Comparison of ENCODE assay signal across 22 cellular contexts in genomic region chr4:82694106-82694505, GRCh38.
"Had no signal": no experiment of that assay in that cellular context is flagged by ENCODE, and none has a peak within 500 bp of the region (broad histone marks: within the 10 kb centered on the region; RNA-seq: fewer than 3 reads in every experiment).

No MANE protein-coding gene starts in this region.

- H3K4me1 Mint-ChIP-seq: activated B cell treated with CpG ODN at 0.5 μM for 24 hours; activated CD4-positive, alpha-beta T cell treated with anti-CD3 and anti-CD28 coated beads, Interleukin-2, amount 10 ng/mL, durations not matched to agents 24 days and 14 days; activated T-helper 17 cell treated with anti-CD3 and anti-CD28 coated beads, Interleukin-2, amount 50 U/mL, for 72 hours; T-helper 17 cell had no signal

- H3K36me3 Mint-ChIP-seq: activated CD4-positive, alpha-beta memory T cell treated with anti-CD3 and anti-CD28 coated beads for 36 hours; activated naive CD8-positive, alpha-beta T cell had no signal

- DNase-seq: activated B cell treated with CpG ODN at 0.5 μM for 24 hours; activated CD4-positive, alpha-beta memory T cell treated with anti-CD3 and anti-CD28 coated beads for 36 hours; activated CD4-positive, alpha-beta T cell treated with anti-CD3 and anti-CD28 coated beads for 1 hour; activated CD4-positive, alpha-beta T cell treated with anti-CD3 and anti-CD28 coated beads, Interleukin-2, amount 10 ng/mL, durations not matched to agents 24 days and 14 days; activated gamma-delta T cell; activated naive CD4-positive, alpha-beta T cell treated with anti-CD3 and anti-CD28 coated beads for 36 hours; activated T-cell treated with anti-CD3 and anti-CD28 coated beads for 4 hours; activated T-cell treated with anti-CD3 and anti-CD28 coated beads, Interleukin-2, amount 50 U/mL, for 48 hours; adrenal gland; anterior cingulate cortex; IMR-90; Kasumi-1; KBM-7; NCI-H1048; NCI-H1930; NCI-H345; NCI-H748 treated with DMSO at 0.1 percent for 48 hours; SIG-M5; T-helper 17 cell; T-helper 9 cell had no signal

- H3K27me3 ChIP-seq: adrenal gland had no signal

- H3K27me3 Mint-ChIP-seq: activated naive CD8-positive, alpha-beta T cell had no signal

- ATAC-seq: activated T-helper 17 cell treated with anti-CD3 and anti-CD28 coated beads, Interleukin-2, amount 50 U/mL, for 72 hours; T-helper 17 cell had no signal

- H3K27ac ChIP-seq: adrenal gland had no signal

- H3K4me3 Mint-ChIP-seq: activated B cell treated with CpG ODN at 0.5 μM for 24 hours; activated CD4-positive, alpha-beta memory T cell treated with anti-CD3 and anti-CD28 coated beads for 36 hours; activated CD4-positive, alpha-beta T cell treated with anti-CD3 and anti-CD28 coated beads, Interleukin-2, amount 10 ng/mL, durations not matched to agents 24 days and 14 days; activated naive CD4-positive, alpha-beta T cell treated with anti-CD3 and anti-CD28 coated beads for 36 hours; activated naive CD8-positive, alpha-beta T cell; activated T-helper 17 cell treated with anti-CD3 and anti-CD28 coated beads, Interleukin-2, amount 50 U/mL, for 72 hours; T-helper 17 cell had no signal

- H3K36me3 ChIP-seq: adrenal gland had no signal

- H3K9me3 ChIP-seq: adrenal gland had no signal

- H3K9me3 Mint-ChIP-seq: activated B cell treated with CpG ODN at 0.5 μM for 24 hours; activated CD4-positive, alpha-beta memory T cell treated with anti-CD3 and anti-CD28 coated beads for 36 hours; activated CD4-positive, alpha-beta T cell treated with anti-CD3 and anti-CD28 coated beads, Interleukin-2, amount 10 ng/mL, durations not matched to agents 24 days and 14 days; activated naive CD4-positive, alpha-beta T cell treated with anti-CD3 and anti-CD28 coated beads for 36 hours; activated T-helper 17 cell treated with anti-CD3 and anti-CD28 coated beads, Interleukin-2, amount 50 U/mL, for 72 hours had no signal

- H3K4me3 ChIP-seq: adrenal gland had no signal

- H3K27ac Mint-ChIP-seq: activated B cell treated with CpG ODN at 0.5 μM for 24 hours; activated CD4-positive, alpha-beta memory T cell treated with anti-CD3 and anti-CD28 coated beads for 36 hours; activated CD4-positive, alpha-beta T cell treated with anti-CD3 and anti-CD28 coated beads, Interleukin-2, amount 10 ng/mL, durations not matched to agents 24 days and 14 days; activated naive CD4-positive, alpha-beta T cell treated with anti-CD3 and anti-CD28 coated beads for 36 hours; activated naive CD8-positive, alpha-beta T cell; activated T-helper 17 cell treated with anti-CD3 and anti-CD28 coated beads, Interleukin-2, amount 50 U/mL, for 72 hours; T-helper 17 cell had no signal
